ENCODE assay signal across 15 cellular contexts in genomic region chr6:10355115-10355702, GRCh38. TPM values are rescaled to one million over a fixed set of nuclear protein-coding genes. Genes with fewer than 3 reads are reported as not detected.
DNase-seq lines count a peak whose midpoint lies in the region; ATAC-seq and TF ChIP-seq lines count a peak whose summit lies in the region.
"Had no signal": no experiment of that assay in that cellular context is flagged by ENCODE, and none has a peak within 500 bp of the region (broad histone marks: within the 10 kb centered on the region; RNA-seq: fewer than 3 reads in every experiment).

No MANE protein-coding gene starts in this region.

- H3K27me3 ChIP-seq in HCT116 (ENCODE audit: insufficient read depth, low read length) (no peaks in the 10 kb centered on the region), PC-3 (ENCODE audit: low read length) (no peaks in the 10 kb centered on the region)

- CTCF ChIA-PET in activated CD4-positive, alpha-beta T cell treated with anti-CD3 and anti-CD28 coated beads for 36 hours (lab: Charles Lee), result interaction anchor here (1.1 kb wide), 1 partner anchor 250 kb away, joined by 3 read pairs; no protein-coding TSS in a partner anchor
- CTCF ChIA-PET in HCT116 (lab: Charles Lee), result no interaction called here
- CTCF ChIA-PET in PC-3 (lab: Charles Lee), result interaction anchor here (0.6 kb wide), 1 partner anchor 59 kb away, joined by 5 read pairs; the partner anchor contains the start of gene TFAP2A

- no peaks in the 10 kb centered on the region for H3K79me2 ChIP-seq in HCT116 (ENCODE audit: insufficient read depth, low read length)
- no peaks in the 10 kb centered on the region for H3K79me2 ChIP-seq in PC-3 (ENCODE audit: low read length)

- no peak for TF ChIP-seq POLR2A in HCT116 (IDR thresholded peaks at IDR 0.05; ENCODE audit: borderline replicate concordance, extremely low read depth, insufficient read depth, insufficient read length)

- no TSS peak for BruUV-seq in HCT116 (replicated peaks; lab: Mats Ljungman, UMichigan)
- BruUV-seq in PC-3 (replicated peaks; lab: Mats Ljungman, UMichigan), result no TSS peak

- RAD21 ChIA-PET in HCT116 (lab: Charles Lee; ENCODE audit: low non-redundant PET in 1 of 2, low total read pairs in 2 of 2, uncharacterized antibody in 2 of 2, unreplicated experiment in 2 of 2), result no interaction called here

- H3K9me2 ChIP-seq in HCT116 (ENCODE audit: insufficient read depth), result no peaks in the 10 kb centered on the region
- no peaks in the 10 kb centered on the region for H3K9me2 ChIP-seq in PC-3 (replicated peaks; ENCODE audit: low read length)

- TF ChIP-seq CTCF in HCT116 (IDR thresholded peaks at IDR 0.05 in 2 of 3, conservative IDR thresholded peaks at IDR 0.05 in 1 of 3; ENCODE audit: borderline replicate concordance in 1 of 3, insufficient read depth in 1 of 3, low read depth in 2 of 3, low read length in 2 of 3) (0 out of 6 replicates have a peak, but pooled peaks of 2 of the 3 experiments have one; percentile 5 to 12), PC-3 (conservative IDR thresholded peaks at IDR 0.05; ENCODE audit: low read depth, low read length) (0 out of 2 replicates have a peak, but pooled peaks have one; percentile 19)

- no peaks in the 10 kb centered on the region for H3K4me1 Mint-ChIP-seq in activated CD4-positive, alpha-beta T cell treated with anti-CD3 and anti-CD28 coated beads for 36 hours
- H3K4me1 Mint-ChIP-seq: activated CD8-positive, alpha-beta memory T cell treated with anti-CD3 and anti-CD28 coated beads, Interleukin-2, amount 10 ng/mL, durations not matched to agents 7 days and 5 days; T-helper 17 cell had no signal

- H3K27me3 Mint-ChIP-seq in activated CD4-positive, alpha-beta T cell treated with anti-CD3 and anti-CD28 coated beads for 36 hours, result peaks cover 13% of the 10 kb centered on the region

- H3K36me3 ChIP-seq in HCT116 (ENCODE audit: control insufficient read depth in 1 of 2, insufficient read depth in 2 of 2, low read length in 2 of 2) (no peaks in the 10 kb centered on the region), PC-3 (ENCODE audit: low read depth, low read length) (no peaks in the 10 kb centered on the region)

- H3K9me3 ChIP-seq in HCT116 (ENCODE audit: control insufficient read depth in 1 of 2, insufficient read depth in 1 of 2, low read depth in 1 of 2, low read length in 2 of 2) (no peaks in the 10 kb centered on the region; a peak in 1 of 4 replicates), PC-3 (ENCODE audit: low read length) (no peaks in the 10 kb centered on the region)

- no peak overlapping the region for H3K9ac ChIP-seq in HCT116 (ENCODE audit: low read length)
- H3K9ac ChIP-seq in PC-3 (ENCODE audit: low read length), result no peak overlapping the region

- H3K4me3 Mint-ChIP-seq in activated CD4-positive, alpha-beta T cell treated with anti-CD3 and anti-CD28 coated beads for 36 hours, result no peak overlapping the region
- H3K4me3 Mint-ChIP-seq: activated CD8-positive, alpha-beta memory T cell treated with anti-CD3 and anti-CD28 coated beads, Interleukin-2, amount 10 ng/mL, durations not matched to agents 7 days and 5 days; T-helper 17 cell had no signal

- TF ChIP-seq RAD21 in HCT116 (IDR thresholded peaks at IDR 0.05; ENCODE audit: low read depth), result no peak

- H3K9me3 Mint-ChIP-seq in activated CD4-positive, alpha-beta T cell treated with anti-CD3 and anti-CD28 coated beads for 36 hours (ENCODE audit: low read depth), result no peaks in the 10 kb centered on the region

- no peaks in the 10 kb centered on the region for H3K36me3 Mint-ChIP-seq in activated CD4-positive, alpha-beta T cell treated with anti-CD3 and anti-CD28 coated beads for 36 hours (ENCODE audit: low read depth)
- H3K36me3 Mint-ChIP-seq: activated CD8-positive, alpha-beta memory T cell treated with anti-CD3 and anti-CD28 coated beads, Interleukin-2, amount 10 ng/mL, durations not matched to agents 7 days and 5 days had no signal

- H3K4me3 ChIP-seq in HCT116 (replicated peaks in 1 of 2; ENCODE audit: low read depth in 1 of 2, low read length in 2 of 2) (no peak overlapping the region), PC-3 (ENCODE audit: low read length) (no peak overlapping the region), skin epidermis (no peak overlapping the region)

- H2AFZ ChIP-seq in HCT116 (ENCODE audit: low read depth, low read length, poor library complexity, severe bottlenecking), result no peak overlapping the region
- peak overlapping the region; percentile 52 for H2AFZ ChIP-seq in PC-3 (ENCODE audit: low read length)

- ATAC-seq in activated CD4-positive, alpha-beta T cell treated with anti-CD3 and anti-CD28 coated beads for 36 hours, result no peak
- ATAC-seq in HCT116 (peak; percentile 55; the same call in 1 of the 2 replicates), PC-3 (no peak)
- ATAC-seq: activated CD8-positive, alpha-beta memory T cell treated with anti-CD3 and anti-CD28 coated beads, Interleukin-2, amount 10 ng/mL, durations not matched to agents 7 days and 5 days; T-helper 17 cell had no signal

- intact Hi-C loops in activated CD4-positive, alpha-beta T cell treated with anti-CD3 and anti-CD28 coated beads for 36 hours (cut with DNase I, micrococcal nuclease), result no loop called here
- intact Hi-C loops in HCT116 (cut with micrococcal nuclease), result no loop called here
- intact Hi-C loops in PC-3 (cut with micrococcal nuclease), result no loop called here

- H3K4me2 ChIP-seq in HCT116 (ENCODE audit: low read length) (no peak overlapping the region), PC-3 (ENCODE audit: low read length) (peak overlapping the region; percentile 21; the same call in 1 of the 2 replicates)

- H3F3A ChIP-seq in PC-3 (ENCODE audit: low read length, unreplicated experiment), result no peaks in the 10 kb centered on the region

- peak; percentile 12 for DNase-seq in activated CD4-positive, alpha-beta T cell treated with anti-CD3 and anti-CD28 coated beads for 36 hours
- DNase-seq in activated CD4-positive, alpha-beta T cell treated with anti-CD3 and anti-CD28 coated beads, Interleukin-2, amount 50 U/mL, for 4 hours, result no peak
- DNase-seq in HCT116 (ENCODE audit: low read depth, low spot score), result no peak
- DNase-seq in PC-3, result no peak
- no peak for DNase-seq in AG08396 (ENCODE audit: low spot score)
- no peak for DNase-seq in NCI-H524 (lab: John Stamatoyannopoulos, UW)
- no peak for DNase-seq in AG08395 (ENCODE audit: low spot score)
- DNase-seq: activated CD8-positive, alpha-beta memory T cell treated with anti-CD3 and anti-CD28 coated beads, Interleukin-2, amount 10 ng/mL, durations not matched to agents 7 days and 5 days; DMS53; effector CD8-positive, alpha-beta T cell; mesendoderm; OCI-M1; posterior cingulate gyrus; T-helper 17 cell had no signal

- no peak overlapping the region for H3K27ac Mint-ChIP-seq in activated CD4-positive, alpha-beta T cell treated with anti-CD3 and anti-CD28 coated beads for 36 hours
- H3K27ac Mint-ChIP-seq: activated CD8-positive, alpha-beta memory T cell treated with anti-CD3 and anti-CD28 coated beads, Interleukin-2, amount 10 ng/mL, durations not matched to agents 7 days and 5 days; T-helper 17 cell had no signal

- POLR2A ChIA-PET in activated CD4-positive, alpha-beta T cell treated with anti-CD3 and anti-CD28 coated beads for 36 hours (lab: Charles Lee), result no interaction called here
- POLR2A ChIA-PET in HCT116 (lab: Charles Lee) (no interaction called here), PC-3 (lab: Charles Lee; ENCODE audit: unreplicated experiment) (no interaction called here)

- H3K4me1 ChIP-seq in HCT116 (ENCODE audit: control insufficient read depth in 1 of 2, insufficient read depth in 2 of 2, low read length in 2 of 2) (no peaks in the 10 kb centered on the region; a peak in 1 of 4 replicates), PC-3 (ENCODE audit: insufficient read depth, low read length) (no peaks in the 10 kb centered on the region)

- H3K27ac ChIP-seq in HCT116 (ENCODE audit: low read depth, low read length), result no peak overlapping the region
- H3K27ac ChIP-seq in PC-3 (ENCODE audit: low read length), result no peak overlapping the region
- H3K27ac ChIP-seq in skin epidermis, result peak overlapping the region in 18 of 21 experiments; percentile 8 to 77 (median 64)

- H4K20me1 ChIP-seq in HCT116 (ENCODE audit: insufficient read depth) (no peaks in the 10 kb centered on the region), PC-3 (ENCODE audit: low read length) (no peaks in the 10 kb centered on the region)

TF ChIP-seq in HCT116, 20 proteins besides CTCF, POLR2A, EP300 and RAD21:
- TF ChIP-seq ATF3 (IDR thresholded peaks at IDR 0.05), result no peak
- TF ChIP-seq EZH2 (IDR thresholded peaks at IDR 0.05), result no peak
- TF ChIP-seq MAX (IDR thresholded peaks at IDR 0.05), result no peak
- TF ChIP-seq CEBPB (IDR thresholded peaks at IDR 0.05; ENCODE audit: low read depth), result no peak
- TF ChIP-seq SRF (IDR thresholded peaks at IDR 0.05; ENCODE audit: low read depth), result no peak
- no peak for TF ChIP-seq FOSL1 (IDR thresholded peaks at IDR 0.05; ENCODE audit: low read depth)
- TF ChIP-seq EZH2phosphoT487 (IDR thresholded peaks at IDR 0.05; ENCODE audit: borderline replicate concordance), result no peak
- TF ChIP-seq SIN3A (IDR thresholded peaks at IDR 0.05; ENCODE audit: low read depth), result no peak
- no peak for TF ChIP-seq ZNF274 (IDR thresholded peaks at IDR 0.05; ENCODE audit: low read depth, low read length)
- TF ChIP-seq EGR1 (IDR thresholded peaks at IDR 0.05; ENCODE audit: low read depth), result no peak
- no peak for TF ChIP-seq CBX3 (IDR thresholded peaks at IDR 0.05; ENCODE audit: low read depth)
- TF ChIP-seq JUND (IDR thresholded peaks at IDR 0.05), result no peak
- no peak for TF ChIP-seq POLR2AphosphoS5 (IDR thresholded peaks at IDR 0.05; ENCODE audit: low read depth, low read length)
- TF ChIP-seq TCF7L2 (IDR thresholded peaks at IDR 0.05; ENCODE audit: borderline replicate concordance, extremely low read depth, insufficient read depth, insufficient read length), result no peak

RNA-seq across cellular contexts. Expression of gene TFAP2A, which starts 59.7 kb away (rescaled TPM):
- under 1 TPM; 0.23 to 0.26 TPM for total RNA-seq in activated CD4-positive, alpha-beta T cell treated with anti-CD3 and anti-CD28 coated beads for 36 hours
- total RNA-seq in HCT116 (2021; ENCODE audit: unreplicated experiment), result 24.3 TPM
- polyA plus RNA-seq in HCT116 (2012), result 17.3 and 17.4 TPM in 2 replicates
- total RNA-seq in PC-3 (2014; rRNA removed), result 29.4 and 35.5 TPM in 2 replicates

Comparison
In these comparisons a context has a peak if more than half of its experiments do, and no peak if none do; other contexts are left out.
1. H3K27ac ChIP-seq: peak in skin epidermis (18 of 21); none in HCT116 (single experiment) and PC-3 (single experiment).
2. RNA of gene TFAP2A, which starts 59.7 kb away (total RNA-seq): 29.4 to 35.5 TPM in PC-3 and 24.3 TPM in HCT116 (single experiment); 0.23 to 0.26 TPM in activated CD4-positive, alpha-beta T cell treated with anti-CD3 and anti-CD28 coated beads for 36 hours; every median in the first group is over 10 times any median in the second.